Comparison of ENCODE assay signal across 1 cellular context in the genomic region with DNA sequence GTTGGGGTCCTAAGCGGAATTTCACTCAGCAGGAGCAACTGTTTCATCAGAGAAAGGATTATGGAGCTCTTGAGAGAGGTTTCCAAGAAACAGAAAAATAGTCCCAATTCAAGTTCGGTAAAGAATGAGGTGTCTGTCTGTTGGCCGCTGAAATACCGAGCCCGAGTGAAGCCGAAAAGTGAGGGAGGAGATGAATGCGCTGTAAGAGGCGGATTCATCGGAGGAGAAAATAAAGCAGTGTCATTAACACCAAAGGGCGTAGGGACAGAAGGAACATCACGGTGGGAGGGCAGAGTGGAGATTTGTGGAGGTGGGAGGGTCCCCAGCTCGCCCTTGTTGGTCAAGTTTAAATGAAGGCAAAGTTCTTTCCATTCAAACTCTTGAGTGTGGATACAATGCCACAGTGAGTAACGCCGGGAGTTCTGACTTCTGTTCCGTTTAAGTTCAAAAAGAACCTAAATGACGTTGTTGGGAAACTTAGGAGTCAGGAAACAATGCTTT.
TF ChIP-seq lines count a peak whose summit lies in the region.

No MANE protein-coding gene starts in this region.

TF ChIP-seq in GM23338, 12 proteins besides CTCF, POLR2A, EP300 and RAD21 (continued from another document):
- no peak for TF ChIP-seq STAT1 (IDR thresholded peaks at IDR 0.05; ENCODE audit: unreplicated experiment)
